ENCODE assay signal across 20 cellular contexts in the genomic region with DNA sequence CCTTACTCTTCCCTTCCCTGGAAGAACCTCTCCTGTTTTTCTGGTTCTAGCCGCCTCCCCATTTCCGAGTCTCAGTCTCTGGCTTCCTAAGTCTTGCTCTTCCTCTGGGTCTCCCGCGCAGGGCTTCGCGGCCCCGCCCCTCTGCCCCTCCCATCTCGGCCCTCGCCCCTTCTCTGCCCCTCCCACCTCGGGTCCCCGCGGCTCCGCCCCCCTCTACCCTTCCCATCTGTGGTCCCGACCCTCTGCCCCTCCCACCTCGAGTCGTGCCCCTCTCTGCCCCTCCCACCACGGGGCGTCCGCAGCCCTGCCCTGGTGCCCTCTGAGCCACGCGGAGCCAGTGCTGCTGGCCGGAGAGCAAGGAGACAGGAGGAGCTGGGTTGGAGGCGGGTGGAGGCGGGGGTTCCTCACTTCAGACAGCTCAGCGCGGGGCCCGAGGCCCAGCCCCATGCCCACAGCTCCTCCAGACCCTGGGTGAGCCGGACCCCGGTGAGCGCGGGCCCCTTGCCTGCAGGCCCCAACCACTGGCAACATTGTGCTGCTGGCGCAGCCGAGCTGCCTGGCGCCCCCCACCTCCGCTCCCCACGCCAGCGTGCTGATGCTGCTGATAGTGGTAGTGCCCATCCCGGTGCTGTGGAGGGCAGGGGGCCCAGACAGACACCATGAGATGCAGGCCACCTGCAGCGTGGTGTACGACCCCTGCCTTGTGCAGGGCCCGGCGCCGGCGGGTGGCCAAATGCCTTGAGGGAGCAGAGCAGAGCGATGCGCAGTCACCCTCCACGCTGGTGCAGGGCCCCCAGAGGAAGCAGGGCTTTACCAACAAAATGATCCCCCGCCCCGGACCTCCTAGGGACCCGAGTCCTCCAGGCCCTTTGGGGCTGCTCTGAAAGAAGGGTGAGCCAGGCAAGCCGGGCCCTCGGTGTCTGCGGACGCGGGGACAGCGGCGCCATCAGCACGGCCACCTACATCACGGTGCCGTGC.
"Had no signal": no experiment of that assay in that cellular context is flagged by ENCODE, and none has a peak within 500 bp of the region (broad histone marks: within the 10 kb centered on the region; RNA-seq: fewer than 3 reads in every experiment).

No MANE protein-coding gene starts in this region.

- ATAC-seq: activated naive CD4-positive, alpha-beta T cell treated with anti-CD3 and anti-CD28 coated beads, Interleukin-2, amount 50 U/mL, for 72 hours; activated T-cell treated with anti-CD3 and anti-CD28 coated beads, Interleukin-2, amount 50 U/mL, for 72 hours; left lung; naive thymus-derived CD8-positive, alpha-beta T cell; right lobe of liver had no signal

- H3K36me3 ChIP-seq: breast epithelium, esophagus muscularis mucosa, left lung, lower lobe of right lung, right lobe of liver, tibial artery had no signal

- FAIRE-seq: colon, frontal cortex had no signal

- H3K4me1 Mint-ChIP-seq: naive thymus-derived CD8-positive, alpha-beta T cell had no signal

- H3K27ac Mint-ChIP-seq: activated naive CD4-positive, alpha-beta T cell treated with anti-CD3 and anti-CD28 coated beads, Interleukin-2, amount 50 U/mL, for 72 hours; activated T-cell treated with anti-CD3 and anti-CD28 coated beads, Interleukin-2, amount 50 U/mL, for 72 hours; naive thymus-derived CD8-positive, alpha-beta T cell; stimulated activated naive CD8-positive, alpha-beta T cell treated with anti-CD3 and anti-CD28 coated beads, Interleukin-15, Interleukin-2, amounts not matched to agents 100 ng/mL and 50 ng/mL, for 24 hours had no signal

- DNase-seq: activated CD4-positive, alpha-beta T cell treated with anti-CD3 and anti-CD28 coated beads for 4 hours; activated CD4-positive, alpha-beta T cell treated with anti-CD3 and anti-CD28 coated beads, Interleukin-2, amount 50 U/mL, for 4 hours; activated naive CD4-positive, alpha-beta T cell; activated T-cell treated with anti-CD3 and anti-CD28 coated beads for 4 hours; activated T-cell treated with anti-CD3 and anti-CD28 coated beads, Interleukin-2, amount 50 U/mL, for 72 hours; dermis blood vessel endothelial cell; effector CD4-positive, alpha-beta T cell; left lung; lower lobe of right lung; mesenchymal stem cell; naive thymus-derived CD8-positive, alpha-beta T cell; right lobe of liver; stimulated activated CD4-positive, alpha-beta T cell treated with anti-CD3 and anti-CD28 coated beads, Interleukin-2, amount 100 ng/mL, for 48 hours; tibial artery had no signal

- H3K27ac ChIP-seq: breast epithelium, esophagus muscularis mucosa, left lung, lower lobe of right lung, right lobe of liver, tibial artery had no signal

- H3K9me3 ChIP-seq: right lobe of liver had no signal

- H3K4me3 Mint-ChIP-seq: activated T-cell treated with anti-CD3 and anti-CD28 coated beads, Interleukin-2, amount 50 U/mL, for 72 hours; naive thymus-derived CD8-positive, alpha-beta T cell; stimulated activated naive CD8-positive, alpha-beta T cell treated with anti-CD3 and anti-CD28 coated beads, Interleukin-15, Interleukin-2, amounts not matched to agents 100 ng/mL and 50 ng/mL, for 24 hours had no signal

- H3K27me3 Mint-ChIP-seq: naive thymus-derived CD8-positive, alpha-beta T cell; stimulated activated naive CD8-positive, alpha-beta T cell treated with anti-CD3 and anti-CD28 coated beads, Interleukin-15, Interleukin-2, amounts not matched to agents 100 ng/mL and 50 ng/mL, for 24 hours had no signal

- H3K4me3 ChIP-seq: breast epithelium, esophagus muscularis mucosa, left lung, lower lobe of right lung, right lobe of liver, tibial artery had no signal

- H3K4me1 ChIP-seq: breast epithelium, esophagus muscularis mucosa, left lung, lower lobe of right lung, right lobe of liver, tibial artery had no signal
